In the genomic region with DNA sequence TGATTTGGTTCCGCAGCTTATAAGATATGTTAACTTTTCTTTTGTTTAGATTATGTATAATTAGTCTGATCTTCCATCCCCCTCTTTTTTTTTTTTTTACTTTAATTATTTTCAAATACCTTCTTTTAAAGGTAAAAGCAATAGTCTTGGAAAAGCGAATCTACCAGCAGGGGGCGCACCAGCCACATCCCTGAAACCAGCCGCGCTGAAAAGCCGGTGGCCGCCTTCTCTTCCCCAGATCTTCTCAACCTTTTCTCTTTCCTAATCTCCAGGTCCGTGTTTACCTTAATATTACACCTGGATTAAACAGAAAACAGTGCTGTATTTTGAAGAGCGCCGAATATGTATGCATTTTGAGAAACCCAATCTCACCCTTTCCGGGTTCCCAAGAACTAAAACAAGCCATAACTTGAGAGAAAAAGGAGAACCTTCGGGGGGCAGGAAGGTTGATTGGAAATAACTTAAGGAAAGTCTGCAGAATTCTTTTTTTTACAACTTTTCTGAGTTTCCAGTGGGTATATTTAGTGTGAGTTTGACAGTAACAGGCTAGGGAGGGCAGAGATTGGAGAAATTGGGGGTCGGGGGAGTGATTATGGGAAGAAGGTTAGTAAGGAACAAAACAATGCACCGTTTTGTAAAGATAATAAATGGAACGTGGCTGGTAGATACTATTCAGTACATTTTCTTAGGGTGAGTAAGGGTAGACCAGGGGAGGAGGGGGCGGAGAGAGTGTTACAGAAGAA, we compare ENCODE assay signal across 8 cellular contexts. TPM values are rescaled to one million over a fixed set of nuclear protein-coding genes. Genes with fewer than 3 reads are reported as not detected.
DNase-seq lines count a peak whose midpoint lies in the region; ATAC-seq and TF ChIP-seq lines count a peak whose summit lies in the region.

No MANE protein-coding gene starts in this region.

- H3K4me1 Mint-ChIP-seq in HFFc6 (ENCODE audit: low read depth) (peaks cover 5% of the 10 kb centered on the region; the same call in 1 of the 2 replicates), activated B cell treated with CpG ODN at 0.5 μM for 24 hours (peaks cover 12% of the 10 kb centered on the region), memory B cell (peaks cover 6% of the 10 kb centered on the region)
- peaks cover 6% of the 10 kb centered on the region for H3K4me1 Mint-ChIP-seq in stimulated activated effector memory CD8-positive, alpha-beta T cell treated with anti-CD3 and anti-CD28 coated beads, Interleukin-12 subunit alpha, Interleukin-12 subunit beta, amount 100 ng/mL, for 72 hours

- intact Hi-C loops in activated B cell treated with CpG ODN at 0.5 μM for 24 hours (cut with micrococcal nuclease), result loop anchor here (1.0 to 10.0 kb wide), 6 partner anchors 9 to 1675 kb away; no protein-coding TSS in a partner anchor

- H3K27ac Mint-ChIP-seq in HFFc6 (no peak overlapping the region), activated B cell treated with CpG ODN at 0.5 μM for 24 hours (peak overlapping the region; percentile 19), memory B cell (peak overlapping the region; percentile 31)
- no peak overlapping the region for H3K27ac Mint-ChIP-seq in stimulated activated effector memory CD8-positive, alpha-beta T cell treated with anti-CD3 and anti-CD28 coated beads, Interleukin-12 subunit alpha, Interleukin-12 subunit beta, amount 100 ng/mL, for 72 hours

- H3K9me3 Mint-ChIP-seq in HFFc6 (no peaks in the 10 kb centered on the region), activated B cell treated with CpG ODN at 0.5 μM for 24 hours (peaks cover 3% of the 10 kb centered on the region), memory B cell (no peaks in the 10 kb centered on the region)
- no peaks in the 10 kb centered on the region for H3K9me3 Mint-ChIP-seq in stimulated activated effector memory CD8-positive, alpha-beta T cell treated with anti-CD3 and anti-CD28 coated beads, Interleukin-12 subunit alpha, Interleukin-12 subunit beta, amount 100 ng/mL, for 72 hours

- POLR2A ChIA-PET in activated B cell treated with CpG ODN at 0.5 μM for 24 hours (lab: Charles Lee), result no interaction called here

- H3K36me3 Mint-ChIP-seq in HFFc6 (ENCODE audit: low read depth), result no peaks in the 10 kb centered on the region
- H3K36me3 Mint-ChIP-seq in activated B cell treated with CpG ODN at 0.5 μM for 24 hours (ENCODE audit: low read depth), result no peaks in the 10 kb centered on the region
- peaks cover 1% of the 10 kb centered on the region for H3K36me3 Mint-ChIP-seq in memory B cell
- no peaks in the 10 kb centered on the region for H3K36me3 Mint-ChIP-seq in stimulated activated effector memory CD8-positive, alpha-beta T cell treated with anti-CD3 and anti-CD28 coated beads, Interleukin-12 subunit alpha, Interleukin-12 subunit beta, amount 100 ng/mL, for 72 hours

- CTCF ChIA-PET in activated B cell treated with CpG ODN at 0.5 μM for 24 hours (lab: Charles Lee), result interaction anchor here (0.7 to 4.1 kb wide), 6 partner anchors 8 to 977 kb away, joined by 3 to 34 read pairs (median 5); no protein-coding TSS in a partner anchor

- TF ChIP-seq CTCF in HFFc6 (IDR thresholded peaks at IDR 0.05) (peak; percentile 98), activated B cell treated with CpG ODN at 0.5 μM for 24 hours (IDR thresholded peaks at IDR 0.05) (peak; percentile 67)

- no peak for ATAC-seq in activated B cell treated with CpG ODN at 0.5 μM for 24 hours (ENCODE audit: low read depth)
- ATAC-seq in memory B cell (ENCODE audit: low read depth), result peak; percentile 35
- ATAC-seq in stimulated activated effector memory CD8-positive, alpha-beta T cell treated with anti-CD3 and anti-CD28 coated beads, Interleukin-12 subunit alpha, Interleukin-12 subunit beta, amount 100 ng/mL, for 72 hours, result no peak
- no peak for ATAC-seq in HG03378 (IDR thresholded peaks at IDR 0.05; ENCODE audit: unreplicated experiment)

- H3K27me3 Mint-ChIP-seq in HFFc6 (ENCODE audit: insufficient read depth) (peaks cover 26% of the 10 kb centered on the region), activated B cell treated with CpG ODN at 0.5 μM for 24 hours (peaks cover 48% of the 10 kb centered on the region), memory B cell (peaks cover 21% of the 10 kb centered on the region)

- H3K4me3 Mint-ChIP-seq in HFFc6 (peak overlapping the region; percentile 68), activated B cell treated with CpG ODN at 0.5 μM for 24 hours (peak overlapping the region; percentile 60), memory B cell (peak overlapping the region; percentile 1)
- no peak overlapping the region for H3K4me3 Mint-ChIP-seq in stimulated activated effector memory CD8-positive, alpha-beta T cell treated with anti-CD3 and anti-CD28 coated beads, Interleukin-12 subunit alpha, Interleukin-12 subunit beta, amount 100 ng/mL, for 72 hours

- DNase-seq in DMS53 treated with DMSO at 0.1 percent for 48 hours (lab: John Stamatoyannopoulos, UW; ENCODE audit: unreplicated experiment) (peak; percentile 37), HFFc6 (peak; percentile 40), NCI-H2107 treated with DMSO at 0.1 percent for 48 hours (lab: John Stamatoyannopoulos, UW; ENCODE audit: unreplicated experiment) (peak; percentile 98), activated B cell treated with CpG ODN at 0.5 μM for 24 hours (no peak), dedifferentiated amniotic fluid mesenchymal stem cell (ENCODE audit: extremely low spot score) (peak; percentile 61), memory B cell (ENCODE audit: low spot score in 2 of 2) (peak; percentile 71 to 72)
- DNase-seq in stimulated activated effector memory CD8-positive, alpha-beta T cell treated with anti-CD3 and anti-CD28 coated beads, Interleukin-12 subunit alpha, Interleukin-12 subunit beta, amount 100 ng/mL, for 72 hours (ENCODE audit: low spot score in 2 of 2), result peak; percentile 49 to 76

RNA-seq across cellular contexts. Expression of a gene that starts 2.0 kb away (rescaled TPM):
- not detected for total RNA-seq in HFFc6 (2021; fragmentation: NEBNext Ultra II Directional; extraction: Animal tissue kit (Norgen Biotek cat#: 25700))
- total RNA-seq in activated B cell treated with CpG ODN at 0.5 μM for 24 hours, result not detected in 2 replicates

Comparison
In these comparisons a context has a peak if more than half of its experiments do, and no peak if none do; other contexts are left out.
1. H3K27ac Mint-ChIP-seq: peak in activated B cell treated with CpG ODN at 0.5 μM for 24 hours (single experiment) and memory B cell (single experiment); none in HFFc6 (single experiment) and stimulated activated effector memory CD8-positive, alpha-beta T cell treated with anti-CD3 and anti-CD28 coated beads, Interleukin-12 subunit alpha, Interleukin-12 subunit beta, amount 100 ng/mL, for 72 hours (single experiment).